Comparison of ENCODE assay signal across 11 cellular contexts in the genomic region with DNA sequence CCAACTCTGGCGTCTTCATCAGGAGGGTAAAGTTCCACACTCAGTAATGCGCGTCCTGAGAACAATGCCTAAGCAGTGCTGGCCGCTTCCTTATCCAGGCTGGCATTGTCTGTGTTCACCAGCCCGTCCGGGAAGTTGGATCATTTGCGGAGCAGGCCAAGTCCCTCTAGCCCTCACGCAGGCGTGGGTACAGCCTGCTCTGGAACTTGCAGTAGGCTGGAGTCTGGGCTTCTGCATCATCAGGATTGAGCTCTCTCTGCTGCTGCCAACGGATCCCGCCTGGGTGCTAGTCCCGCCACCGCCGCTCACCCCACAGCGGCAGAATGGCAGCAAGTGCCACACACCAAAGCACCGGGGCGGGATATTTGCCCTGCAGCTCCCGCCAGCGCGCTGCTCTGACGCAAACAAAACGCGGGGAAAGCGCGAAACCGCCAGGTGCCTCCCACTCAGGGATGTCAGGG. TPM values are rescaled to one million over a fixed set of nuclear protein-coding genes. Genes with fewer than 3 reads are reported as not detected.
DNase-seq lines count a peak whose midpoint lies in the region; ATAC-seq and TF ChIP-seq lines count a peak whose summit lies in the region.
"Had no signal": no experiment of that assay in that cellular context is flagged by ENCODE, and none has a peak within 500 bp of the region (broad histone marks: within the 10 kb centered on the region; RNA-seq: fewer than 3 reads in every experiment).

No MANE protein-coding gene starts in this region.

- H3K27me3 Mint-ChIP-seq in HFFc6 (ENCODE audit: insufficient read depth) = peaks cover 18% of the 10 kb centered on the region
- H3K27me3 Mint-ChIP-seq in activated CD8-positive, alpha-beta memory T cell treated with anti-CD3 and anti-CD28 coated beads, Interleukin-2, amount 10 ng/mL, durations not matched to agents 7 days and 5 days = no peaks in the 10 kb centered on the region

- no peak for TF ChIP-seq CTCF in HFFc6 (IDR thresholded peaks at IDR 0.05)
- TF ChIP-seq CTCF in BE2C (IDR thresholded peaks at IDR 0.05; ENCODE audit: low read depth, low read length) = no peak

- H3K9me3 ChIP-seq in BE2C = no peaks in the 10 kb centered on the region

- DNase-seq in HFFc6 = no peak
- peak; percentile 8 for DNase-seq in RPMI7951 (ENCODE audit: low read depth)
- DNase-seq in globus pallidus (ENCODE audit: low spot score) = peak; percentile 2
- DNase-seq in renal cortical epithelial cell (ENCODE audit: low read depth) = peak; percentile 73
- DNase-seq in BE2C = no peak
- no peak for DNase-seq in activated CD8-positive, alpha-beta memory T cell treated with anti-CD3 and anti-CD28 coated beads, Interleukin-2, amount 10 ng/mL, durations not matched to agents 7 days and 5 days
- DNase-seq: CD4-positive, alpha-beta T cell; NCI-H510A treated with DMSO at 0.1 percent for 48 hours; nephron progenitor cell had no signal

- CTCF ChIA-PET in activated CD8-positive, alpha-beta memory T cell treated with anti-CD3 and anti-CD28 coated beads, Interleukin-2, amount 10 ng/mL, durations not matched to agents 7 days and 5 days (lab: Charles Lee) = no interaction called here

- no peaks in the 10 kb centered on the region for H3K4me1 ChIP-seq in BE2C

- peak overlapping the region; percentile 15; the same call in 1 of the 2 replicates for H3K4me3 Mint-ChIP-seq in HFFc6
- no peak overlapping the region for H3K4me3 Mint-ChIP-seq in activated CD8-positive, alpha-beta memory T cell treated with anti-CD3 and anti-CD28 coated beads, Interleukin-2, amount 10 ng/mL, durations not matched to agents 7 days and 5 days
- H3K4me3 Mint-ChIP-seq: CD4-positive, alpha-beta T cell; nephron progenitor cell had no signal

- ATAC-seq in GM19397 (IDR thresholded peaks at IDR 0.05; ENCODE audit: unreplicated experiment) = no peak
- ATAC-seq in activated CD8-positive, alpha-beta memory T cell treated with anti-CD3 and anti-CD28 coated beads, Interleukin-2, amount 10 ng/mL, durations not matched to agents 7 days and 5 days = no peak
- ATAC-seq: HCT116 had no signal

- H3K27me3 ChIP-seq in BE2C = peaks cover 4% of the 10 kb centered on the region; the same call in 1 of the 2 replicates

- H3K36me3 Mint-ChIP-seq in HFFc6 (ENCODE audit: low read depth) = no peaks in the 10 kb centered on the region
- no peaks in the 10 kb centered on the region for H3K36me3 Mint-ChIP-seq in activated CD8-positive, alpha-beta memory T cell treated with anti-CD3 and anti-CD28 coated beads, Interleukin-2, amount 10 ng/mL, durations not matched to agents 7 days and 5 days

- H3K36me3 ChIP-seq in BE2C = no peaks in the 10 kb centered on the region

- no peak overlapping the region for H3K27ac Mint-ChIP-seq in HFFc6
- H3K27ac Mint-ChIP-seq in activated CD8-positive, alpha-beta memory T cell treated with anti-CD3 and anti-CD28 coated beads, Interleukin-2, amount 10 ng/mL, durations not matched to agents 7 days and 5 days = no peak overlapping the region
- H3K27ac Mint-ChIP-seq: CD4-positive, alpha-beta T cell; nephron progenitor cell had no signal

- H3K9me3 Mint-ChIP-seq in HFFc6 = no peaks in the 10 kb centered on the region
- no peaks in the 10 kb centered on the region for H3K9me3 Mint-ChIP-seq in activated CD8-positive, alpha-beta memory T cell treated with anti-CD3 and anti-CD28 coated beads, Interleukin-2, amount 10 ng/mL, durations not matched to agents 7 days and 5 days (ENCODE audit: low read depth)
- H3K9me3 Mint-ChIP-seq: CD4-positive, alpha-beta T cell had no signal

- H3K4me1 Mint-ChIP-seq in HFFc6 (ENCODE audit: low read depth) = peaks cover 15% of the 10 kb centered on the region
- no peaks in the 10 kb centered on the region for H3K4me1 Mint-ChIP-seq in activated CD8-positive, alpha-beta memory T cell treated with anti-CD3 and anti-CD28 coated beads, Interleukin-2, amount 10 ng/mL, durations not matched to agents 7 days and 5 days
- H3K4me1 Mint-ChIP-seq: nephron progenitor cell had no signal

- H3K4me3 ChIP-seq in BE2C (ENCODE audit: low read depth, low read length) = no peak overlapping the region

RNA-seq across cellular contexts. Expression of gene GLYATL1, which starts 29.0 kb away (rescaled TPM):
- total RNA-seq in HFFc6 (2021; fragmentation: NEBNext Ultra II Directional; extraction: Animal tissue kit (Norgen Biotek cat#: 25700)) = under 1 TPM in 4 of 6 experiments, not detected in 2; 0.14 to 0.33 (median 0.23) TPM
- 1.1 and 1.3 TPM in 2 replicates for total RNA-seq in RPMI7951 (2014; rRNA removed; shearing (Covaris generic))
- 2.8 and 5.0 TPM in 2 replicates for total RNA-seq in renal cortical epithelial cell
- polyA plus RNA-seq in BE2C (2012; ENCODE audit: insufficient read depth, insufficient read length, low read depth) = 2.2 TPM
- total RNA-seq in activated CD8-positive, alpha-beta memory T cell treated with anti-CD3 and anti-CD28 coated beads, Interleukin-2, amount 10 ng/mL, durations not matched to agents 7 days and 5 days = not detected
- total RNA-seq: CD4-positive, alpha-beta T cell had no signal

Comparison
In these comparisons a context has a peak if more than half of its experiments do, and no peak if none do; other contexts are left out.
1. DNase-seq: peak in RPMI7951 (single experiment), globus pallidus (single experiment) and renal cortical epithelial cell (single experiment); none in HFFc6 (single experiment), BE2C (single experiment) and activated CD8-positive, alpha-beta memory T cell treated with anti-CD3 and anti-CD28 coated beads, Interleukin-2, amount 10 ng/mL, durations not matched to agents 7 days and 5 days (single experiment).